14 cellular contexts compared by ENCODE assay signal in genomic region chr13:94154362-94154761, GRCh38.
DNase-seq lines count a peak whose midpoint lies in the region; ATAC-seq and TF ChIP-seq lines count a peak whose summit lies in the region.
"Had no signal": no experiment of that assay in that cellular context is flagged by ENCODE, and none has a peak within 500 bp of the region (broad histone marks: within the 10 kb centered on the region; RNA-seq: fewer than 3 reads in every experiment).

No MANE protein-coding gene starts in this region.

- peak overlapping the region; percentile 52 for H3K4me2 ChIP-seq in parathyroid adenoma (ENCODE audit: low read length)

- ATAC-seq in RWPE2 (ENCODE audit: low read depth), result peak; percentile 64
- no peak for ATAC-seq in activated naive CD4-positive, alpha-beta T cell treated with anti-CD3 and anti-CD28 coated beads, Interleukin-2, amount 50 U/mL, for 72 hours
- no peak for ATAC-seq in GM19467 (IDR thresholded peaks at IDR 0.05; ENCODE audit: unreplicated experiment)
- ATAC-seq: activated CD8-positive, alpha-beta T cell treated with anti-CD3 and anti-CD28 coated beads for 36 hours had no signal

- no peak overlapping the region for H2AFZ ChIP-seq in parathyroid adenoma

- H3K9ac ChIP-seq in parathyroid adenoma, result no peak overlapping the region

- no peaks in the 10 kb centered on the region for H3K36me3 Mint-ChIP-seq in activated naive CD4-positive, alpha-beta T cell treated with anti-CD3 and anti-CD28 coated beads, Interleukin-2, amount 50 U/mL, for 72 hours
- H3K36me3 Mint-ChIP-seq: activated naive CD8-positive, alpha-beta T cell treated with anti-CD3 and anti-CD28 coated beads for 36 hours; CD8-positive, alpha-beta memory T cell; IgD-negative memory B cell had no signal

- no peak overlapping the region for H3K27ac Mint-ChIP-seq in activated naive CD4-positive, alpha-beta T cell treated with anti-CD3 and anti-CD28 coated beads, Interleukin-2, amount 50 U/mL, for 72 hours
- H3K27ac Mint-ChIP-seq: activated CD8-positive, alpha-beta T cell treated with anti-CD3 and anti-CD28 coated beads for 36 hours; activated naive CD8-positive, alpha-beta T cell treated with anti-CD3 and anti-CD28 coated beads for 36 hours; CD8-positive, alpha-beta memory T cell; IgD-negative memory B cell had no signal

- peak; percentile 6 for DNase-seq in BJ (ENCODE audit: low read depth)
- DNase-seq in RWPE2 (ENCODE audit: low spot score), result no peak
- peak; percentile 98 for DNase-seq in fibroblast of peridontal ligament (ENCODE audit: extremely low read depth)
- DNase-seq in NCI-H2171 treated with DMSO at 0.1 percent for 48 hours (lab: John Stamatoyannopoulos, UW), result no peak
- no peak for DNase-seq in NCI-H1105 treated with DMSO at 0.1 percent for 48 hours (lab: John Stamatoyannopoulos, UW)
- DNase-seq in activated naive CD4-positive, alpha-beta T cell treated with anti-CD3 and anti-CD28 coated beads, Interleukin-2, amount 50 U/mL, for 72 hours (ENCODE audit: low spot score in 2 of 2), result no peak
- DNase-seq: activated CD8-positive, alpha-beta T cell treated with anti-CD3 and anti-CD28 coated beads for 36 hours; activated naive CD8-positive, alpha-beta T cell treated with anti-CD3 and anti-CD28 coated beads for 36 hours; CD8-positive, alpha-beta memory T cell; uterus had no signal

- H3K36me3 ChIP-seq in BJ (ENCODE audit: control insufficient read depth, insufficient read depth, low read length) (no peaks in the 10 kb centered on the region), RWPE2 (ENCODE audit: low read depth) (no peaks in the 10 kb centered on the region), parathyroid adenoma (ENCODE audit: control insufficient read depth, insufficient read depth, low read length) (no peaks in the 10 kb centered on the region)
- H3K36me3 ChIP-seq: uterus had no signal

- H3K4me1 ChIP-seq in RWPE2 (ENCODE audit: insufficient read depth, poor library complexity, severe bottlenecking) (no peaks in the 10 kb centered on the region), parathyroid adenoma (peaks cover 12% of the 10 kb centered on the region)
- H3K4me1 ChIP-seq: uterus had no signal

- no peaks in the 10 kb centered on the region for H3K9me3 ChIP-seq in RWPE2 (ENCODE audit: severe bottlenecking)
- H3K9me3 ChIP-seq in parathyroid adenoma (ENCODE audit: control insufficient read depth, low read length), result no peaks in the 10 kb centered on the region
- H3K9me3 ChIP-seq: uterus had no signal

- no peak for TF ChIP-seq CTCF in BJ (IDR thresholded peaks at IDR 0.05; ENCODE audit: insufficient read depth, low read depth, low read length)
- TF ChIP-seq CTCF in RWPE2 (IDR thresholded peaks at IDR 0.05; ENCODE audit: poor library complexity, severe bottlenecking), result no peak
- TF ChIP-seq CTCF in parathyroid adenoma (IDR thresholded peaks at IDR 0.05), result no peak

- H3K27ac ChIP-seq in RWPE2 (ENCODE audit: poor library complexity, severe bottlenecking), result no peak overlapping the region
- peak overlapping the region; percentile 75 for H3K27ac ChIP-seq in parathyroid adenoma
- H3K27ac ChIP-seq: SK-N-MC, uterus had no signal

- H3K4me3 ChIP-seq in BJ (ENCODE audit: low read depth, low read length) (no peak overlapping the region), RWPE2 (ENCODE audit: severe bottlenecking) (no peak overlapping the region), parathyroid adenoma (ENCODE audit: low read depth, low read length) (peak overlapping the region; percentile 4)
- H3K4me3 ChIP-seq: SK-N-MC, uterus had no signal

- H3K27me3 ChIP-seq in BJ (ENCODE audit: control insufficient read depth, insufficient read depth, low read length) (no peaks in the 10 kb centered on the region), RWPE2 (ENCODE audit: insufficient read depth, poor library complexity, severe bottlenecking) (no peaks in the 10 kb centered on the region), parathyroid adenoma (ENCODE audit: control insufficient read depth, insufficient read depth, low read length) (no peaks in the 10 kb centered on the region)
- H3K27me3 ChIP-seq: uterus had no signal

- peaks cover 11% of the 10 kb centered on the region in 2 donors for H3K9me3 Mint-ChIP-seq in activated naive CD4-positive, alpha-beta T cell treated with anti-CD3 and anti-CD28 coated beads, Interleukin-2, amount 50 U/mL, for 72 hours
- H3K9me3 Mint-ChIP-seq: activated CD8-positive, alpha-beta T cell treated with anti-CD3 and anti-CD28 coated beads for 36 hours; activated naive CD8-positive, alpha-beta T cell treated with anti-CD3 and anti-CD28 coated beads for 36 hours; CD8-positive, alpha-beta memory T cell had no signal

- CTCF ChIA-PET in BJ (lab: Yijun Ruan, JAX), result interaction anchor here (0.8 kb wide), 2 partner anchors 13 to 174 kb away, joined by 3 read pairs; no protein-coding TSS in a partner anchor

- POLR2A ChIA-PET in BJ (lab: Charles Lee), result interaction anchor here (0.6 kb wide), 1 partner anchor 42 kb away, joined by 3 read pairs; no protein-coding TSS in a partner anchor

- no peaks in the 10 kb centered on the region for H3K79me2 ChIP-seq in parathyroid adenoma

Comparison
In these comparisons a context has a peak if more than half of its experiments do, and no peak if none do; other contexts are left out.
1. DNase-seq: peak in BJ (single experiment) and fibroblast of peridontal ligament (single experiment); none in RWPE2 (single experiment), NCI-H2171 treated with DMSO at 0.1 percent for 48 hours (single experiment), NCI-H1105 treated with DMSO at 0.1 percent for 48 hours (single experiment) and activated naive CD4-positive, alpha-beta T cell treated with anti-CD3 and anti-CD28 coated beads, Interleukin-2, amount 50 U/mL, for 72 hours (0 of 2).